Comparison of ENCODE assay signal across 4 cellular contexts in genomic region chr20:18027011-18027410, GRCh38. TPM values are rescaled to one million over a fixed set of nuclear protein-coding genes. Genes with fewer than 3 reads are reported as not detected.
"Had no signal": no experiment of that assay in that cellular context is flagged by ENCODE, and none has a peak within 500 bp of the region (broad histone marks: within the 10 kb centered on the region; RNA-seq: fewer than 3 reads in every experiment).

No MANE protein-coding gene starts in this region.

RNA-seq across cellular contexts. Expression of gene OVOL2, which starts 30.7 kb away (rescaled TPM):
- total RNA-seq: IMR-90, NCI-H460, SK-MEL-5 had no signal
- polyA plus RNA-seq: IMR-90, SK-N-SH had no signal
